ENCODE assay signal across 1 cellular context in the genomic region with DNA sequence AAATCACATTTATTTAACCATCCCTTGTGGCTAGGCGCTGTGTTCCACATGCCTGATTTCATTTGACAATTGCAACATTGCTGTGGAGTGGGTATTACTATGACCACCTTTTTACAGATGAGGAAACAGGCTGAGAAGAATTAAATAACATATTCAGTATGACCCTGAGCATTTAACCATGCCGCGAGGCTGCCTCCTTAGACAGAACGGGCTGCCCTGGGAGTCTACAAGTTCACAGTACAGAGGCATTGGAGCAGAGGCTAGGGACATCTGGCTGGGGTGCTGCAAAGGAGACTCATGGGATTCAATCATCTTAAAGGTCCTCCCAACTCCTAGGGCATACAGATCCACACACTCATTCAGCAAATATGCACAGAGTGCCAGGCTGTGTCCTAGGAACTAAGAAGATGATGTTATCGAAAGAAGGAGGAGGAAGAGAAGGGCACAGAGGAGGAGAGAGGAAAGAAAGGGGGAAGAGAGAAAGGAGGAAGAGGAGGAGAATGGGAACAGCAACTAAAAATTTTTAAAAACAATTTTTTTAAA.
TF ChIP-seq lines count a peak whose summit lies in the region.

No MANE protein-coding gene starts in this region.

TF ChIP-seq in IMR-90, 13 proteins besides CTCF, POLR2A, EP300 and RAD21:
- no peak for TF ChIP-seq MAFK (IDR thresholded peaks at IDR 0.05; ENCODE audit: low read depth, low read length)
- no peak for TF ChIP-seq USF2 (IDR thresholded peaks at IDR 0.05; ENCODE audit: low read depth, low read length)
- no peak for TF ChIP-seq CHD1 (IDR thresholded peaks at IDR 0.05; ENCODE audit: low read depth, low read length)
- no peak for TF ChIP-seq ELK1 (IDR thresholded peaks at IDR 0.05; ENCODE audit: borderline replicate concordance, low read depth, low read length)
- TF ChIP-seq NFE2L2 (IDR thresholded peaks at IDR 0.05; ENCODE audit: low read depth, low read length) = no peak
- TF ChIP-seq FOS (IDR thresholded peaks at IDR 0.05; ENCODE audit: low read depth, low read length) = no peak
- no peak for TF ChIP-seq CEBPB (IDR thresholded peaks at IDR 0.05; ENCODE audit: low read depth, low read length)
- no peak for TF ChIP-seq BHLHE40 (IDR thresholded peaks at IDR 0.05; ENCODE audit: low read depth, low read length)
- TF ChIP-seq MAZ (IDR thresholded peaks at IDR 0.05; ENCODE audit: borderline replicate concordance, low read depth, low read length) = no peak
- no peak for TF ChIP-seq RCOR1 (IDR thresholded peaks at IDR 0.05; ENCODE audit: insufficient replicate concordance, low read length)
- TF ChIP-seq RFX5 (IDR thresholded peaks at IDR 0.05; ENCODE audit: low read depth, low read length) = no peak
- no peak for TF ChIP-seq MXI1 (IDR thresholded peaks at IDR 0.05; ENCODE audit: borderline replicate concordance, low read depth, low read length)
- TF ChIP-seq SMC3 (IDR thresholded peaks at IDR 0.05; ENCODE audit: low read depth, low read length) = no peak
